ENCODE assay signal across 1 cellular context in the genomic region with DNA sequence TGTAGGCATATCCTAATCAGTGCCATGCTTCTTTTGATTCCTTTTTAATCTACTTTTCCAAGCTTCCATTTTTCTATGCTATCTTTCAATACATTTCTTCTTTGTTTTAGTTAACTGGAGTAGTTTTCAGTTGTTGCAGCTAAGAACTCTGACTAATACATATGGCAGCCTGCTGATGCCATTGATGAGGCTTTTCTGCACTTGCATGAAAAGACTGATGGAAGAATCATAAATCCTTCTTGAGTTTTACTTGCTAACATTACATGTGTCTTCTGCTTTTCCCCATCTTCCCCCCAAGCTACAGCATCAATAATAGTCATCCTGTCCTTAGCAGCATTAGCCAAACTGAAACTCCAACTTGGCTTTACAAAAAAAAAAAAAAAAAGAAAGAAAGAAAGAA.
TF ChIP-seq lines count a peak whose summit lies in the region.

No MANE protein-coding gene starts in this region.

TF ChIP-seq in GM23338, 12 proteins besides CTCF, POLR2A, EP300 and RAD21 (continued from another document):
- TF ChIP-seq NANOG (IDR thresholded peaks at IDR 0.05; ENCODE audit: borderline replicate concordance) (no peak), ZNF331 (CRISPR knock-in tag; IDR thresholded peaks at IDR 0.05; ENCODE audit: low read depth) (no peak), ETS1 (IDR thresholded peaks at IDR 0.05) (no peak), CREB1 (CRISPR knock-in tag; IDR thresholded peaks at IDR 0.05; ENCODE audit: low read depth) (no peak), ZNF114 (CRISPR knock-in tag; IDR thresholded peaks at IDR 0.05) (no peak), EZH2phosphoT487 (IDR thresholded peaks at IDR 0.05; ENCODE audit: unreplicated experiment) (no peak), POLR2AphosphoS5 (IDR thresholded peaks at IDR 0.05; ENCODE audit: low read depth) (no peak), EZH2 (IDR thresholded peaks at IDR 0.05; ENCODE audit: low read depth, unreplicated experiment) (no peak)
- TF ChIP-seq, protein P1, sequence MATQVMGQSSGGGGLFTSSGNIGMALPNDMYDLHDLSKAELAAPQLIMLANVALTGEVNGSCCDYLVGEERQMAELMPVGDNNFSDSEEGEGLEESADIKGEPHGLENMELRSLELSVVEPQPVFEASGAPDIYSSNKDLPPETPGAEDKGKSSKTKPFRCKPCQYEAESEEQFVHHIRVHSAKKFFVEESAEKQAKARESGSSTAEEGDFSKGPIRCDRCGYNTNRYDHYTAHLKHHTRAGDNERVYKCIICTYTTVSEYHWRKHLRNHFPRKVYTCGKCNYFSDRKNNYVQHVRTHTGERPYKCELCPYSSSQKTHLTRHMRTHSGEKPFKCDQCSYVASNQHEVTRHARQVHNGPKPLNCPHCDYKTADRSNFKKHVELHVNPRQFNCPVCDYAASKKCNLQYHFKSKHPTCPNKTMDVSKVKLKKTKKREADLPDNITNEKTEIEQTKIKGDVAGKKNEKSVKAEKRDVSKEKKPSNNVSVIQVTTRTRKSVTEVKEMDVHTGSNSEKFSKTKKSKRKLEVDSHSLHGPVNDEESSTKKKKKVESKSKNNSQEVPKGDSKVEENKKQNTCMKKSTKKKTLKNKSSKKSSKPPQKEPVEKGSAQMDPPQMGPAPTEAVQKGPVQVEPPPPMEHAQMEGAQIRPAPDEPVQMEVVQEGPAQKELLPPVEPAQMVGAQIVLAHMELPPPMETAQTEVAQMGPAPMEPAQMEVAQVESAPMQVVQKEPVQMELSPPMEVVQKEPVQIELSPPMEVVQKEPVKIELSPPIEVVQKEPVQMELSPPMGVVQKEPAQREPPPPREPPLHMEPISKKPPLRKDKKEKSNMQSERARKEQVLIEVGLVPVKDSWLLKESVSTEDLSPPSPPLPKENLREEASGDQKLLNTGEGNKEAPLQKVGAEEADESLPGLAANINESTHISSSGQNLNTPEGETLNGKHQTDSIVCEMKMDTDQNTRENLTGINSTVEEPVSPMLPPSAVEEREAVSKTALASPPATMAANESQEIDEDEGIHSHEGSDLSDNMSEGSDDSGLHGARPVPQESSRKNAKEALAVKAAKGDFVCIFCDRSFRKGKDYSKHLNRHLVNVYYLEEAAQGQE (IDR thresholded peaks at IDR 0.05; ENCODE audit: unreplicated experiment), result no peak
TF ChIP-seq in GM23338: peak in this region for 0.
